Comparison of ENCODE assay signal across 8 cellular contexts in genomic region chr9:12774861-12775367, GRCh38. TPM values are rescaled to one million over a fixed set of nuclear protein-coding genes. Genes with fewer than 3 reads are reported as not detected.
A peak's percentile ranks its signal among the peaks of the same experiment; 100 is the strongest.
DNase-seq lines count a peak whose midpoint lies in the region; ATAC-seq and TF ChIP-seq lines count a peak whose summit lies in the region.

Gene LURAP1L, plus strand, starts transcription at chr9:12775020. Its CDS starts 696 bp downstream, at chr9:12775716.

- no peak for TF ChIP-seq EP300 in SK-N-SH (IDR thresholded peaks at IDR 0.05; ENCODE audit: borderline replicate concordance in 1 of 2, low read depth in 1 of 2, low read length in 1 of 2)

- H3K36me3 ChIP-seq in BE2C: no peaks in the 10 kb centered on the region
- H3K36me3 ChIP-seq in HUES6 (ENCODE audit: control insufficient read depth, insufficient read depth, low read length): no peaks in the 10 kb centered on the region
- H3K36me3 ChIP-seq in SK-N-SH (replicated peaks in 1 of 2; ENCODE audit: control insufficient read depth in 1 of 2, insufficient read depth in 2 of 2, low read length in 1 of 2): no peaks in the 10 kb centered on the region
- no peaks in the 10 kb centered on the region for H3K36me3 ChIP-seq in mucosa of stomach (ENCODE audit: control insufficient read depth, insufficient read depth, low read length)

- DNase-seq in BE2C (peak; percentile 43), SK-N-SH (peak; percentile 54), fibroblast of gingiva (ENCODE audit: low read depth) (peak; percentile 76), NCI-H187 treated with DMSO at 0.1 percent for 48 hours (lab: John Stamatoyannopoulos, UW) (no peak)

- peaks cover 8% of the 10 kb centered on the region for H3F3A ChIP-seq in SK-N-SH (replicated peaks; ENCODE audit: insufficient read depth)

- CTCF ChIA-PET in SK-N-SH (lab: Yijun Ruan, JAX): interaction anchor here (0.9 to 3.2 kb wide), 16 partner anchors 16 to 258 kb away, joined by 3 to 21 read pairs (median 6); no protein-coding TSS in a partner anchor

- H3K27me3 ChIP-seq in BE2C: no peaks in the 10 kb centered on the region
- H3K27me3 ChIP-seq in HUES6 (ENCODE audit: control insufficient read depth, insufficient read depth, low read length): peaks cover 22% of the 10 kb centered on the region
- no peaks in the 10 kb centered on the region for H3K27me3 ChIP-seq in SK-N-SH (ENCODE audit: insufficient read depth)
- no peaks in the 10 kb centered on the region for H3K27me3 ChIP-seq in mucosa of stomach (ENCODE audit: control insufficient read depth, insufficient read depth, low read length)

- no peaks in the 10 kb centered on the region for H3K9me2 ChIP-seq in SK-N-SH

- no peaks in the 10 kb centered on the region for H3K79me2 ChIP-seq in SK-N-SH (ENCODE audit: insufficient read depth)

- H3K4me1 ChIP-seq in BE2C (peaks cover 6% of the 10 kb centered on the region), HUES6 (ENCODE audit: control insufficient read depth, insufficient read depth, low read length) (0 out of 2 replicates have a peak, but pooled peaks cover 5% of the 10 kb centered on the region), SK-N-SH (ENCODE audit: control insufficient read depth in 1 of 2, insufficient read depth in 2 of 2, low read depth in 1 of 2, low read length in 1 of 2) (peaks cover 0 to 5% of the 10 kb centered on the region in 2 experiments; a peak in 2 of 4 replicates), mucosa of stomach (ENCODE audit: control insufficient read depth, insufficient read depth, low read length) (peaks cover 4% of the 10 kb centered on the region)

- H3K9me3 ChIP-seq in BE2C (no peaks in the 10 kb centered on the region), HUES6 (ENCODE audit: control insufficient read depth, insufficient read depth, low read depth, low read length) (no peaks in the 10 kb centered on the region), SK-N-SH (no peaks in the 10 kb centered on the region), mucosa of stomach (ENCODE audit: control insufficient read depth, low read length) (no peaks in the 10 kb centered on the region)

- peak within 1 kb of the TSS; percentile 98 for H2AFZ ChIP-seq in SK-N-SH (ENCODE audit: low read depth)

- no peak for ATAC-seq in GM18873 (IDR thresholded peaks at IDR 0.05; ENCODE audit: low FRiP score, unreplicated experiment)
- ATAC-seq in HG03469 (IDR thresholded peaks at IDR 0.05; ENCODE audit: unreplicated experiment): no peak

- no peaks in the 10 kb centered on the region for H4K20me1 ChIP-seq in SK-N-SH (ENCODE audit: insufficient read depth)

- WGBS in SK-N-SH (ENCODE audit: low lambda C conversion rate): under 1% methylated on average over 17 of the region's 17 CpGs

- no peak for TF ChIP-seq RAD21 in SK-N-SH (IDR thresholded peaks at IDR 0.05; ENCODE audit: low read length)

- H3K4me2 ChIP-seq in SK-N-SH: peak within 1 kb of the TSS; percentile 85

- H3K27ac ChIP-seq in HUES6 (ENCODE audit: low read depth, low read length) (no peak within 1 kb of the TSS), SK-N-SH (ENCODE audit: low read depth in 2 of 2, low read length in 1 of 2) (peak within 1 kb of the TSS; percentile 64 to 87; a peak in 3 of 4 replicates)

- no peak for TF ChIP-seq CTCF in BE2C (IDR thresholded peaks at IDR 0.05; ENCODE audit: low read depth, low read length)
- no peak for TF ChIP-seq CTCF in SK-N-SH (IDR thresholded peaks at IDR 0.05)

- peak within 1 kb of the TSS; percentile 61 for H3K9ac ChIP-seq in HUES6 (ENCODE audit: low read length)
- peak within 1 kb of the TSS; percentile 63; the same call in 1 of the 2 replicates for H3K9ac ChIP-seq in SK-N-SH
- peak within 1 kb of the TSS; percentile 82 for H3K9ac ChIP-seq in mucosa of stomach (ENCODE audit: low read length)

- H3K4me3 ChIP-seq in BE2C (ENCODE audit: low read depth, low read length) (peak within 1 kb of the TSS; percentile 91), HUES6 (ENCODE audit: low read depth, low read length) (peak within 1 kb of the TSS; percentile 74), SK-N-SH (ENCODE audit: low read depth in 2 of 2, low read length in 1 of 2) (peak within 1 kb of the TSS; percentile 74 to 75), mucosa of stomach (ENCODE audit: low read length) (peak within 1 kb of the TSS; percentile 83)

- POLR2A ChIA-PET in SK-N-SH (lab: Yijun Ruan, JAX): interaction anchor here (1.2 to 1.8 kb wide), 2 partner anchors 56 to 108 kb away, joined by 3 read pairs; no protein-coding TSS in a partner anchor

TF ChIP-seq in SK-N-SH, 30 proteins besides CTCF, POLR2A, EP300 and RAD21:
- TF ChIP-seq MXI1 (IDR thresholded peaks at IDR 0.05; ENCODE audit: low read depth, low read length) (peak; percentile 66; the same call in 1 of the 2 replicates), FOXM1 (IDR thresholded peaks at IDR 0.05; ENCODE audit: low read depth) (no peak), YY1 (IDR thresholded peaks at IDR 0.05; ENCODE audit: low read depth) (peak; percentile 55; the same call in 1 of the 2 replicates), FOXJ3 (CRISPR knock-in tag; IDR thresholded peaks at IDR 0.05) (no peak), NRF1 (IDR thresholded peaks at IDR 0.05; ENCODE audit: low read depth, low read length) (no peak), MAX (IDR thresholded peaks at IDR 0.05; ENCODE audit: low read depth) (peak; percentile 35; the same call in 1 of the 2 replicates), RCOR1 (IDR thresholded peaks at IDR 0.05; ENCODE audit: low read length) (0 out of 2 replicates have a peak, but pooled peaks have one; percentile 10), PBX3 (IDR thresholded peaks at IDR 0.05) (0 out of 2 replicates have a peak, but pooled peaks have one; percentile 18), POLR2AphosphoS5 (IDR thresholded peaks at IDR 0.05; ENCODE audit: low read depth, low read length) (peak; percentile 33; the same call in 1 of the 2 replicates), SIN3A (IDR thresholded peaks at IDR 0.05; ENCODE audit: borderline replicate concordance, low read depth, low read length) (no peak)

RNA-seq across cellular contexts. Expression of gene LURAP1L, which starts in this region (rescaled TPM):
- 30.3 TPM for polyA plus RNA-seq in BE2C (2012; ENCODE audit: insufficient read depth, insufficient read length, low read depth)
- polyA plus RNA-seq in SK-N-SH (2012; rRNA removed): 3.4 and 4.0 TPM in 2 replicates
- 2.8 and 2.9 TPM in 2 replicates for polyA plus RNA-seq in SK-N-SH (2012; cell fraction: cytosol; rRNA removed)
- polyA plus RNA-seq in SK-N-SH (2012; cell fraction: nucleus; rRNA removed): 5.0 and 8.9 TPM in 2 replicates
